In the genomic region with DNA sequence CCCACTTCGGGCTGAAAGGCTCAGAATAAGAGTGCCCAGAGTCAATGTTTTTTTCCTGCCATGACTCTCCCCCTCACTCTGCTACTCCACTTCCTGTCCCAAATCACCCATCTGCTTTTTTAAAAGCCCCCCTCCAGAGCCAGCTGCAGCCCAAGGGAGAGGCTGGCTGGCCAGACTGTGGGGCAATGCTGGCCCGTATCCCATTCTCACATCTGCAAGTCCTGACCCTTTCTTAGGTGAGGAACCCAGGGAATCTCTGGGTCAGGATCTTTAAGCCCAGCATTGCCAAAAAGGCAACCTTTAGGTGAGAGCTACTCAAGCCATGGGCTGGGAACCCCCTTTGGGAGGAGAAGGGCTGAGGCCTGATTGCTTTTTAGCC, we compare ENCODE assay signal across 1 cellular context.
TF ChIP-seq lines count a peak whose summit lies in the region.

No MANE protein-coding gene starts in this region.

TF ChIP-seq in K562, 482 proteins besides CTCF, POLR2A, EP300 and RAD21 (continues in another document):
- 0 out of 4 replicates have a peak, but pooled peaks of 1 of the 2 experiments have one; percentile 1 for TF ChIP-seq RCOR1 (IDR thresholded peaks at IDR 0.05; ENCODE audit: borderline replicate concordance in 1 of 2, low read depth in 2 of 2, low read length in 2 of 2)
- no peak for TF ChIP-seq KLF13 (tag; IDR thresholded peaks at IDR 0.05; ENCODE audit: borderline replicate concordance, low read depth)
- TF ChIP-seq, protein P1, sequence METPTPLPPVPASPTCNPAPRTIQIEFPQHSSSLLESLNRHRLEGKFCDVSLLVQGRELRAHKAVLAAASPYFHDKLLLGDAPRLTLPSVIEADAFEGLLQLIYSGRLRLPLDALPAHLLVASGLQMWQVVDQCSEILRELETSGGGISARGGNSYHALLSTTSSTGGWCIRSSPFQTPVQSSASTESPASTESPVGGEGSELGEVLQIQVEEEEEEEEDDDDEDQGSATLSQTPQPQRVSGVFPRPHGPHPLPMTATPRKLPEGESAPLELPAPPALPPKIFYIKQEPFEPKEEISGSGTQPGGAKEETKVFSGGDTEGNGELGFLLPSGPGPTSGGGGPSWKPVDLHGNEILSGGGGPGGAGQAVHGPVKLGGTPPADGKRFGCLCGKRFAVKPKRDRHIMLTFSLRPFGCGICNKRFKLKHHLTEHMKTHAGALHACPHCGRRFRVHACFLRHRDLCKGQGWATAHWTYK (CRISPR knock-in tag; IDR thresholded peaks at IDR 0.05), result no peak
- TF ChIP-seq, protein P2, sequence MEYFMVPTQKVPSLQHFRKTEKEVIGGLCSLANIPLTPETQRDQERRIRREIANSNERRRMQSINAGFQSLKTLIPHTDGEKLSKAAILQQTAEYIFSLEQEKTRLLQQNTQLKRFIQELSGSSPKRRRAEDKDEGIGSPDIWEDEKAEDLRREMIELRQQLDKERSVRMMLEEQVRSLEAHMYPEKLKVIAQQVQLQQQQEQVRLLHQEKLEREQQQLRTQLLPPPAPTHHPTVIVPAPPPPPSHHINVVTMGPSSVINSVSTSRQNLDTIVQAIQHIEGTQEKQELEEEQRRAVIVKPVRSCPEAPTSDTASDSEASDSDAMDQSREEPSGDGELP (CRISPR knock-in tag; IDR thresholded peaks at IDR 0.05; ENCODE audit: borderline replicate concordance), result 0 out of 2 replicates have a peak, but pooled peaks have one; percentile 19
- TF ChIP-seq SMARCA5 (IDR thresholded peaks at IDR 0.05), result no peak
- no peak for TF ChIP-seq HOXB6 (CRISPR knock-in tag; IDR thresholded peaks at IDR 0.05; ENCODE audit: borderline replicate concordance)
- TF ChIP-seq, protein P3, sequence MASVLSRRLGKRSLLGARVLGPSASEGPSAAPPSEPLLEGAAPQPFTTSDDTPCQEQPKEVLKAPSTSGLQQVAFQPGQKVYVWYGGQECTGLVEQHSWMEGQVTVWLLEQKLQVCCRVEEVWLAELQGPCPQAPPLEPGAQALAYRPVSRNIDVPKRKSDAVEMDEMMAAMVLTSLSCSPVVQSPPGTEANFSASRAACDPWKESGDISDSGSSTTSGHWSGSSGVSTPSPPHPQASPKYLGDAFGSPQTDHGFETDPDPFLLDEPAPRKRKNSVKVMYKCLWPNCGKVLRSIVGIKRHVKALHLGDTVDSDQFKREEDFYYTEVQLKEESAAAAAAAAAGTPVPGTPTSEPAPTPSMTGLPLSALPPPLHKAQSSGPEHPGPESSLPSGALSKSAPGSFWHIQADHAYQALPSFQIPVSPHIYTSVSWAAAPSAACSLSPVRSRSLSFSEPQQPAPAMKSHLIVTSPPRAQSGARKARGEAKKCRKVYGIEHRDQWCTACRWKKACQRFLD (CRISPR knock-in tag; IDR thresholded peaks at IDR 0.05), result no peak
- TF ChIP-seq, protein P4, sequence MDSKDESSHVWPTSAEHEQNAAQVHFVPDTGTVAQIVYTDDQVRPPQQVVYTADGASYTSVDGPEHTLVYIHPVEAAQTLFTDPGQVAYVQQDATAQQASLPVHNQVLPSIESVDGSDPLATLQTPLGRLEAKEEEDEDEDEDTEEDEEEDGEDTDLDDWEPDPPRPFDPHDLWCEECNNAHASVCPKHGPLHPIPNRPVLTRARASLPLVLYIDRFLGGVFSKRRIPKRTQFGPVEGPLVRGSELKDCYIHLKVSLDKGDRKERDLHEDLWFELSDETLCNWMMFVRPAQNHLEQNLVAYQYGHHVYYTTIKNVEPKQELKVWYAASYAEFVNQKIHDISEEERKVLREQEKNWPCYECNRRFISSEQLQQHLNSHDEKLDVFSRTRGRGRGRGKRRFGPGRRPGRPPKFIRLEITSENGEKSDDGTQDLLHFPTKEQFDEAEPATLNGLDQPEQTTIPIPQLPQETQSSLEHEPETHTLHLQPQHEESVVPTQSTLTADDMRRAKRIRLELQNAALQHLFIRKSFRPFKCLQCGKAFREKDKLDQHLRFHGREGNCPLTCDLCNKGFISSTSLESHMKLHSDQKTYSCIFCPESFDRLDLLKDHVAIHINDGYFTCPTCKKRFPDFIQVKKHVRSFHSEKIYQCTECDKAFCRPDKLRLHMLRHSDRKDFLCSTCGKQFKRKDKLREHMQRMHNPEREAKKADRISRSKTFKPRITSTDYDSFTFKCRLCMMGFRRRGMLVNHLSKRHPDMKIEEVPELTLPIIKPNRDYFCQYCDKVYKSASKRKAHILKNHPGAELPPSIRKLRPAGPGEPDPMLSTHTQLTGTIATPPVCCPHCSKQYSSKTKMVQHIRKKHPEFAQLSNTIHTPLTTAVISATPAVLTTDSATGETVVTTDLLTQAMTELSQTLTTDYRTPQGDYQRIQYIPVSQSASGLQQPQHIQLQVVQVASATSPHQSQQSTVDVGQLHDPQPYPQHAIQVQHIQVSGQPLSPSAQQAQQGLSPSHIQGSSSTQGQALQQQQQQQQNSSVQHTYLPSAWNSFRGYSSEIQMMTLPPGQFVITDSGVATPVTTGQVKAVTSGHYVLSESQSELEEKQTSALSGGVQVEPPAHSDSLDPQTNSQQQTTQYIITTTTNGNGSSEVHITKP (IDR thresholded peaks at IDR 0.05; ENCODE audit: partially characterized antibody), result peak; percentile 5
- TF ChIP-seq, protein P5, sequence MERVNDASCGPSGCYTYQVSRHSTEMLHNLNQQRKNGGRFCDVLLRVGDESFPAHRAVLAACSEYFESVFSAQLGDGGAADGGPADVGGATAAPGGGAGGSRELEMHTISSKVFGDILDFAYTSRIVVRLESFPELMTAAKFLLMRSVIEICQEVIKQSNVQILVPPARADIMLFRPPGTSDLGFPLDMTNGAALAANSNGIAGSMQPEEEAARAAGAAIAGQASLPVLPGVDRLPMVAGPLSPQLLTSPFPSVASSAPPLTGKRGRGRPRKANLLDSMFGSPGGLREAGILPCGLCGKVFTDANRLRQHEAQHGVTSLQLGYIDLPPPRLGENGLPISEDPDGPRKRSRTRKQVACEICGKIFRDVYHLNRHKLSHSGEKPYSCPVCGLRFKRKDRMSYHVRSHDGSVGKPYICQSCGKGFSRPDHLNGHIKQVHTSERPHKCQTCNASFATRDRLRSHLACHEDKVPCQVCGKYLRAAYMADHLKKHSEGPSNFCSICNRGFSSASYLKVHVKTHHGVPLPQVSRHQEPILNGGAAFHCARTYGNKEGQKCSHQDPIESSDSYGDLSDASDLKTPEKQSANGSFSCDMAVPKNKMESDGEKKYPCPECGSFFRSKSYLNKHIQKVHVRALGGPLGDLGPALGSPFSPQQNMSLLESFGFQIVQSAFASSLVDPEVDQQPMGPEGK (CRISPR knock-in tag; IDR thresholded peaks at IDR 0.05; ENCODE audit: borderline replicate concordance), result no peak
- TF ChIP-seq HNRNPH1 (optimal IDR thresholded peaks at IDR 0.05; ENCODE audit: low read depth, low read length), result no peak
- TF ChIP-seq C11orf30 (IDR thresholded peaks at IDR 0.05; ENCODE audit: low read depth), result no peak
- no peak for TF ChIP-seq ZNF408 (CRISPR knock-in tag; IDR thresholded peaks at IDR 0.05; ENCODE audit: low read depth)
- TF ChIP-seq ZNF212 (CRISPR knock-in tag; IDR thresholded peaks at IDR 0.05), result no peak
- TF ChIP-seq BRD9 (IDR thresholded peaks at IDR 0.05; ENCODE audit: low read depth, partially characterized antibody), result peak; percentile 36
- peak; percentile 14; the same call in 1 of the 2 replicates for TF ChIP-seq GABPB1 (CRISPR knock-in tag; IDR thresholded peaks at IDR 0.05)
- TF ChIP-seq, protein P6, sequence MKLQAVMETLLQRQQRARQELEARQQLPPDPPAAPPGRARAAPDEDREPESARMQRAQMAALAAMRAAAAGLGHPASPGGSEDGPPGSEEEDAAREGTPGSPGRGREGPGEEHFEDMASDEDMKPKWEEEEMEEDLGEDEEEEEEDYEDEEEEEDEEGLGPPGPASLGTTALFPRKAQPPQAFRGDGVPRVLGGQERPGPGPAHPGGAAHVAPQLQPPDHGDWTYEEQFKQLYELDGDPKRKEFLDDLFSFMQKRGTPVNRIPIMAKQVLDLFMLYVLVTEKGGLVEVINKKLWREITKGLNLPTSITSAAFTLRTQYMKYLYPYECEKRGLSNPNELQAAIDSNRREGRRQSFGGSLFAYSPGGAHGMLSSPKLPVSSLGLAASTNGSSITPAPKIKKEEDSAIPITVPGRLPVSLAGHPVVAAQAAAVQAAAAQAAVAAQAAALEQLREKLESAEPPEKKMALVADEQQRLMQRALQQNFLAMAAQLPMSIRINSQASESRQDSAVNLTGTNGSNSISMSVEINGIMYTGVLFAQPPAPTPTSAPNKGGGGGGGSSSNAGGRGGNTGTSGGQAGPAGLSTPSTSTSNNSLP (IDR thresholded peaks at IDR 0.05; ENCODE audit: borderline replicate concordance, low read depth, low read length), result no peak
- no peak for TF ChIP-seq KAT7 (CRISPR knock-in tag; IDR thresholded peaks at IDR 0.05; ENCODE audit: borderline replicate concordance)
- TF ChIP-seq NR2C1 (IDR thresholded peaks at IDR 0.05), result no peak
- no peak for TF ChIP-seq NR2C1 (tag; IDR thresholded peaks at IDR 0.05)
- TF ChIP-seq CBX2 (IDR thresholded peaks at IDR 0.05; ENCODE audit: insufficient read depth, low read length, poor library complexity, severe bottlenecking), result no peak
- no peak for TF ChIP-seq ZNF583 (CRISPR knock-in tag; IDR thresholded peaks at IDR 0.05)
- TF ChIP-seq SPI1 (IDR thresholded peaks at IDR 0.05; ENCODE audit: borderline replicate concordance, low read depth, low read length), result peak; percentile 50; the same call in 1 of the 2 replicates
- TF ChIP-seq, protein P7, sequence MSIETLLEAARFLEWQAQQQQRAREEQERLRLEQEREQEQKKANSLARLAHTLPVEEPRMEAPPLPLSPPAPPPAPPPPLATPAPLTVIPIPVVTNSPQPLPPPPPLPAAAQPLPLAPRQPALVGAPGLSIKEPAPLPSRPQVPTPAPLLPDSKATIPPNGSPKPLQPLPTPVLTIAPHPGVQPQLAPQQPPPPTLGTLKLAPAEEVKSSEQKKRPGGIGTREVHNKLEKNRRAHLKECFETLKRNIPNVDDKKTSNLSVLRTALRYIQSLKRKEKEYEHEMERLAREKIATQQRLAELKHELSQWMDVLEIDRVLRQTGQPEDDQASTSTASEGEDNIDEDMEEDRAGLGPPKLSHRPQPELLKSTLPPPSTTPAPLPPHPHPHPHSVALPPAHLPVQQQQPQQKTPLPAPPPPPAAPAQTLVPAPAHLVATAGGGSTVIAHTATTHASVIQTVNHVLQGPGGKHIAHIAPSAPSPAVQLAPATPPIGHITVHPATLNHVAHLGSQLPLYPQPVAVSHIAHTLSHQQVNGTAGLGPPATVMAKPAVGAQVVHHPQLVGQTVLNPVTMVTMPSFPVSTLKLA (conservative IDR thresholded peaks at IDR 0.05), result no peak
- no peak for TF ChIP-seq FOXP1 (CRISPR knock-in tag; IDR thresholded peaks at IDR 0.05)
- no peak for TF ChIP-seq SRF (CRISPR knock-in tag; IDR thresholded peaks at IDR 0.05)
- TF ChIP-seq RBM22 (IDR thresholded peaks at IDR 0.05; ENCODE audit: low read depth, low read length, poor library complexity, severe bottlenecking), result no peak
- TF ChIP-seq, protein P8, sequence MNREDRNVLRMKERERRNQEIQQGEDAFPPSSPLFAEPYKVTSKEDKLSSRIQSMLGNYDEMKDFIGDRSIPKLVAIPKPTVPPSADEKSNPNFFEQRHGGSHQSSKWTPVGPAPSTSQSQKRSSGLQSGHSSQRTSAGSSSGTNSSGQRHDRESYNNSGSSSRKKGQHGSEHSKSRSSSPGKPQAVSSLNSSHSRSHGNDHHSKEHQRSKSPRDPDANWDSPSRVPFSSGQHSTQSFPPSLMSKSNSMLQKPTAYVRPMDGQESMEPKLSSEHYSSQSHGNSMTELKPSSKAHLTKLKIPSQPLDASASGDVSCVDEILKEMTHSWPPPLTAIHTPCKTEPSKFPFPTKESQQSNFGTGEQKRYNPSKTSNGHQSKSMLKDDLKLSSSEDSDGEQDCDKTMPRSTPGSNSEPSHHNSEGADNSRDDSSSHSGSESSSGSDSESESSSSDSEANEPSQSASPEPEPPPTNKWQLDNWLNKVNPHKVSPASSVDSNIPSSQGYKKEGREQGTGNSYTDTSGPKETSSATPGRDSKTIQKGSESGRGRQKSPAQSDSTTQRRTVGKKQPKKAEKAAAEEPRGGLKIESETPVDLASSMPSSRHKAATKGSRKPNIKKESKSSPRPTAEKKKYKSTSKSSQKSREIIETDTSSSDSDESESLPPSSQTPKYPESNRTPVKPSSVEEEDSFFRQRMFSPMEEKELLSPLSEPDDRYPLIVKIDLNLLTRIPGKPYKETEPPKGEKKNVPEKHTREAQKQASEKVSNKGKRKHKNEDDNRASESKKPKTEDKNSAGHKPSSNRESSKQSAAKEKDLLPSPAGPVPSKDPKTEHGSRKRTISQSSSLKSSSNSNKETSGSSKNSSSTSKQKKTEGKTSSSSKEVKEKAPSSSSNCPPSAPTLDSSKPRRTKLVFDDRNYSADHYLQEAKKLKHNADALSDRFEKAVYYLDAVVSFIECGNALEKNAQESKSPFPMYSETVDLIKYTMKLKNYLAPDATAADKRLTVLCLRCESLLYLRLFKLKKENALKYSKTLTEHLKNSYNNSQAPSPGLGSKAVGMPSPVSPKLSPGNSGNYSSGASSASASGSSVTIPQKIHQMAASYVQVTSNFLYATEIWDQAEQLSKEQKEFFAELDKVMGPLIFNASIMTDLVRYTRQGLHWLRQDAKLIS (CRISPR knock-in tag; IDR thresholded peaks at IDR 0.05), result no peak
- TF ChIP-seq ZNF23 (CRISPR knock-in tag; IDR thresholded peaks at IDR 0.05), result no peak
- TF ChIP-seq ELF4 (CRISPR knock-in tag; IDR thresholded peaks at IDR 0.05), result no peak
